In genomic region chr14:103315368-103315911, GRCh38 we compare ENCODE assay signal across 1 cellular context.
TF ChIP-seq lines count a peak whose summit lies in the region.

No MANE protein-coding gene starts in this region.

TF ChIP-seq in HepG2, 621 proteins besides CTCF, POLR2A, EP300 and RAD21 (continued from another document and continues in another):
- peak; percentile 51 for TF ChIP-seq PAXIP1 (CRISPR knock-in tag; conservative IDR thresholded peaks at IDR 0.05)
- peak; percentile 49; the same call in 1 of the 2 replicates for TF ChIP-seq ZNF580 (CRISPR knock-in tag; IDR thresholded peaks at IDR 0.05; ENCODE audit: borderline replicate concordance, low read depth)
- peak; percentile 53; the same call in 1 of the 2 replicates for TF ChIP-seq FOXP4 (CRISPR knock-in tag; IDR thresholded peaks at IDR 0.05)
- 0 out of 2 replicates have a peak, but pooled peaks have one; percentile 22 for TF ChIP-seq ZNF768 (CRISPR knock-in tag; IDR thresholded peaks at IDR 0.05)
- 0 out of 2 replicates have a peak, but pooled peaks have one; percentile 33 for TF ChIP-seq KDM1A (CRISPR knock-in tag; IDR thresholded peaks at IDR 0.05)
- TF ChIP-seq RXRA (CRISPR knock-in tag; IDR thresholded peaks at IDR 0.05), result peak; percentile 86
- peak; percentile 34; the same call in 1 of the 2 replicates for TF ChIP-seq ZNF350 (CRISPR knock-in tag; IDR thresholded peaks at IDR 0.05; ENCODE audit: borderline replicate concordance, low read depth)
- peak; percentile 88 for TF ChIP-seq TEAD3 (CRISPR knock-in tag; optimal IDR thresholded peaks at IDR 0.05; ENCODE audit: borderline replicate concordance)
- TF ChIP-seq ELF3 (CRISPR knock-in tag; IDR thresholded peaks at IDR 0.05), result peak; percentile 84
- peak; percentile 72 for TF ChIP-seq CEBPG (CRISPR knock-in tag; IDR thresholded peaks at IDR 0.05)
- TF ChIP-seq TARDBP (CRISPR knock-in tag; IDR thresholded peaks at IDR 0.05), result no peak
- 0 out of 2 replicates have a peak, but pooled peaks have one; percentile 43 for TF ChIP-seq ZNF644 (CRISPR knock-in tag; IDR thresholded peaks at IDR 0.05; ENCODE audit: low read depth)
- 0 out of 2 replicates have a peak, but pooled peaks have one; percentile 29 for TF ChIP-seq ZNF691 (CRISPR knock-in tag; IDR thresholded peaks at IDR 0.05; ENCODE audit: borderline replicate concordance, low read depth)
- 0 out of 2 replicates have a peak, but pooled peaks have one; percentile 31 for TF ChIP-seq FOXK2 (IDR thresholded peaks at IDR 0.05)
- TF ChIP-seq BCL6 (CRISPR knock-in tag; IDR thresholded peaks at IDR 0.05), result peak; percentile 100
- peak; percentile 29; the same call in 1 of the 2 replicates for TF ChIP-seq RCOR2 (CRISPR knock-in tag; IDR thresholded peaks at IDR 0.05)
- peak; percentile 58; the same call in 1 of the 2 replicates for TF ChIP-seq ZNF614 (CRISPR knock-in tag; IDR thresholded peaks at IDR 0.05; ENCODE audit: borderline replicate concordance)
- TF ChIP-seq HIC2 (CRISPR knock-in tag; IDR thresholded peaks at IDR 0.05; ENCODE audit: low read depth), result peak; percentile 97
- TF ChIP-seq ZNF468 (CRISPR knock-in tag; IDR thresholded peaks at IDR 0.05), result 0 out of 2 replicates have a peak, but pooled peaks have one; percentile 45
- peak; percentile 36; the same call in 1 of the 2 replicates for TF ChIP-seq MAX (IDR thresholded peaks at IDR 0.05)
- TF ChIP-seq HOXA3 (CRISPR knock-in tag; IDR thresholded peaks at IDR 0.05), result peak; percentile 59
- peak; percentile 95; the same call in 1 of the 2 replicates for TF ChIP-seq FOXK1 (CRISPR knock-in tag; IDR thresholded peaks at IDR 0.05; ENCODE audit: borderline replicate concordance, low read depth)
- TF ChIP-seq TBL1XR1 (IDR thresholded peaks at IDR 0.05; ENCODE audit: borderline replicate concordance, low read length, partially characterized antibody), result peak; percentile 94
- no peak for TF ChIP-seq HOXA7 (CRISPR knock-in tag; IDR thresholded peaks at IDR 0.05)
- TF ChIP-seq IRF2 (CRISPR knock-in tag; IDR thresholded peaks at IDR 0.05), result peak; percentile 59; the same call in 1 of the 2 replicates
- peak; percentile 67 for TF ChIP-seq CREM (IDR thresholded peaks at IDR 0.05)
- no peak for TF ChIP-seq CREM (CRISPR knock-in tag; IDR thresholded peaks at IDR 0.05)
- no peak for TF ChIP-seq ZNF326 (CRISPR knock-in tag; IDR thresholded peaks at IDR 0.05; ENCODE audit: borderline replicate concordance)
- TF ChIP-seq NR2F1 (CRISPR knock-in tag; IDR thresholded peaks at IDR 0.05), result peak in 1 of 2 experiments; percentile 59; a peak in 1 of 4 replicates
- TF ChIP-seq THAP9 (CRISPR knock-in tag; IDR thresholded peaks at IDR 0.05; ENCODE audit: borderline replicate concordance), result no peak
- peak; percentile 47; the same call in 1 of the 2 replicates for TF ChIP-seq ZNF232 (CRISPR knock-in tag; IDR thresholded peaks at IDR 0.05; ENCODE audit: borderline replicate concordance)
- TF ChIP-seq TGIF2 (CRISPR knock-in tag; IDR thresholded peaks at IDR 0.05), result no peak
- no peak for TF ChIP-seq ZBTB44 (CRISPR knock-in tag; IDR thresholded peaks at IDR 0.05)
- no peak for TF ChIP-seq ZMYM3 (CRISPR knock-in tag; IDR thresholded peaks at IDR 0.05)
- TF ChIP-seq ZNF639 (CRISPR knock-in tag; conservative IDR thresholded peaks at IDR 0.05), result no peak
- no peak; the same call in 1 of the 2 replicates for TF ChIP-seq YEATS4 (CRISPR knock-in tag; IDR thresholded peaks at IDR 0.05; ENCODE audit: borderline replicate concordance)
- peak; percentile 69 for TF ChIP-seq MED1 (CRISPR knock-in tag; IDR thresholded peaks at IDR 0.05)
- TF ChIP-seq ZNF564 (CRISPR knock-in tag; IDR thresholded peaks at IDR 0.05), result no peak
- TF ChIP-seq ZNF496 (CRISPR knock-in tag; IDR thresholded peaks at IDR 0.05; ENCODE audit: insufficient replicate concordance), result no peak
- TF ChIP-seq SP5 (CRISPR knock-in tag; IDR thresholded peaks at IDR 0.05; ENCODE audit: borderline replicate concordance, low read depth), result 0 out of 2 replicates have a peak, but pooled peaks have one; percentile 27
- peak; percentile 40; the same call in 1 of the 2 replicates for TF ChIP-seq MTA1 (CRISPR knock-in tag; IDR thresholded peaks at IDR 0.05; ENCODE audit: borderline replicate concordance)
- 0 out of 2 replicates have a peak, but pooled peaks have one; percentile 7 for TF ChIP-seq ZNF782 (CRISPR knock-in tag; IDR thresholded peaks at IDR 0.05; ENCODE audit: borderline replicate concordance)
- TF ChIP-seq HBP1 (CRISPR knock-in tag; IDR thresholded peaks at IDR 0.05; ENCODE audit: low read depth), result 0 out of 2 replicates have a peak, but pooled peaks have one; percentile 29
- peak; percentile 42; the same call in 1 of the 2 replicates for TF ChIP-seq ZNF136 (CRISPR knock-in tag; IDR thresholded peaks at IDR 0.05; ENCODE audit: low read depth)
- TF ChIP-seq TFE3 (CRISPR knock-in tag; IDR thresholded peaks at IDR 0.05), result 0 out of 2 replicates have a peak, but pooled peaks have one; percentile 33
